ENCODE assay signal across 1 cellular context in genomic region chr3:99934984-99935797, GRCh38.
TF ChIP-seq lines count a peak whose summit lies in the region.

No MANE protein-coding gene starts in this region.

TF ChIP-seq in HepG2, 621 proteins besides CTCF, POLR2A, EP300 and RAD21 (continued from another document and continues in another):
- no peak for TF ChIP-seq ZNF207 (IDR thresholded peaks at IDR 0.05; ENCODE audit: borderline replicate concordance)
- peak; percentile 85; the same call in 1 of the 2 replicates for TF ChIP-seq NCOR1 (IDR thresholded peaks at IDR 0.05; ENCODE audit: borderline replicate concordance, low read length)
- no peak for TF ChIP-seq MEIS1 (CRISPR knock-in tag; IDR thresholded peaks at IDR 0.05; ENCODE audit: borderline replicate concordance)
- TF ChIP-seq FOXK1 (CRISPR knock-in tag; IDR thresholded peaks at IDR 0.05; ENCODE audit: borderline replicate concordance, low read depth), result no peak
- TF ChIP-seq ZNF335 (CRISPR knock-in tag; IDR thresholded peaks at IDR 0.05), result no peak
- 0 out of 2 replicates have a peak, but pooled peaks have one; percentile 18 for TF ChIP-seq ISL2 (CRISPR knock-in tag; IDR thresholded peaks at IDR 0.05)
- no peak for TF ChIP-seq RBM39 (IDR thresholded peaks at IDR 0.05; ENCODE audit: low read depth, low read length, poor library complexity, severe bottlenecking)
- TF ChIP-seq SRSF9 (IDR thresholded peaks at IDR 0.05; ENCODE audit: borderline replicate concordance, insufficient read depth, low read depth, low read length, poor library complexity, severe bottlenecking), result no peak
- TF ChIP-seq ZNF737 (CRISPR knock-in tag; IDR thresholded peaks at IDR 0.05; ENCODE audit: borderline replicate concordance), result no peak
- TF ChIP-seq PAX8 (CRISPR knock-in tag; IDR thresholded peaks at IDR 0.05; ENCODE audit: borderline replicate concordance), result no peak
- no peak for TF ChIP-seq ZNF350 (CRISPR knock-in tag; IDR thresholded peaks at IDR 0.05; ENCODE audit: borderline replicate concordance, low read depth)
- TF ChIP-seq ZNF891 (CRISPR knock-in tag; IDR thresholded peaks at IDR 0.05), result no peak
- TF ChIP-seq PHF8 (CRISPR knock-in tag; IDR thresholded peaks at IDR 0.05), result no peak
- TF ChIP-seq PBX3 (CRISPR knock-in tag; IDR thresholded peaks at IDR 0.05; ENCODE audit: borderline replicate concordance), result no peak
- TF ChIP-seq DNMT3B (CRISPR knock-in tag; conservative IDR thresholded peaks at IDR 0.05), result no peak
- no peak for TF ChIP-seq ARHGAP35 (CRISPR knock-in tag; IDR thresholded peaks at IDR 0.05; ENCODE audit: borderline replicate concordance)
- no peak for TF ChIP-seq ZNF543 (CRISPR knock-in tag; IDR thresholded peaks at IDR 0.05)
- no peak for TF ChIP-seq ZNF883 (CRISPR knock-in tag; IDR thresholded peaks at IDR 0.05; ENCODE audit: not compliant biosample characterization)
- TF ChIP-seq ZNF296 (CRISPR knock-in tag; conservative IDR thresholded peaks at IDR 0.05), result no peak
- no peak for TF ChIP-seq PTBP1 (IDR thresholded peaks at IDR 0.05; ENCODE audit: low read depth, low read length, poor library complexity, severe bottlenecking)
- no peak for TF ChIP-seq PAWR (CRISPR knock-in tag; IDR thresholded peaks at IDR 0.05; ENCODE audit: borderline replicate concordance)
- TF ChIP-seq, protein P1, sequence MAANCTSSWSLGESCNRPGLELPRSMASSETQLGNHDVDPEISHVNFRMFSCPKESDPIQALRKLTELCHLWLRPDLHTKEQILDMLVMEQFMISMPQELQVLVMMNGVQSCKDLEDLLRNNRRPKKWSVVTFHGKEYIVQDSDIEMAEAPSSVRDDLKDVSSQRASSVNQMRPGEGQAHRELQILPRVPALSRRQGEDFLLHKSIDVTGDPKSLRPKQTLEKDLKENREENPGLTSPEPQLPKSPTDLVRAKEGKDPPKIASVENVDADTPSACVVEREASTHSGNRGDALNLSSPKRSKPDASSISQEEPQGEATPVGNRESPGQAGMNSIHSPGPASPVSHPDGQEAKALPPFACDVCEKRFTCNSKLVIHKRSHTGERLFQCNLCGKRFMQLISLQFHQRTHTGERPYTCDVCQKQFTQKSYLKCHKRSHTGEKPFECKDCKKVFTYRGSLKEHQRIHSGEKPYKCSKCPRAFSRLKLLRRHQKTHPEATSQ (CRISPR knock-in tag; IDR thresholded peaks at IDR 0.05; ENCODE audit: borderline replicate concordance), result no peak
- TF ChIP-seq ZBTB43 (CRISPR knock-in tag; conservative IDR thresholded peaks at IDR 0.05), result no peak
- no peak for TF ChIP-seq CCAR2 (optimal IDR thresholded peaks at IDR 0.05; ENCODE audit: low read depth, low read length)
- TF ChIP-seq, protein P2, sequence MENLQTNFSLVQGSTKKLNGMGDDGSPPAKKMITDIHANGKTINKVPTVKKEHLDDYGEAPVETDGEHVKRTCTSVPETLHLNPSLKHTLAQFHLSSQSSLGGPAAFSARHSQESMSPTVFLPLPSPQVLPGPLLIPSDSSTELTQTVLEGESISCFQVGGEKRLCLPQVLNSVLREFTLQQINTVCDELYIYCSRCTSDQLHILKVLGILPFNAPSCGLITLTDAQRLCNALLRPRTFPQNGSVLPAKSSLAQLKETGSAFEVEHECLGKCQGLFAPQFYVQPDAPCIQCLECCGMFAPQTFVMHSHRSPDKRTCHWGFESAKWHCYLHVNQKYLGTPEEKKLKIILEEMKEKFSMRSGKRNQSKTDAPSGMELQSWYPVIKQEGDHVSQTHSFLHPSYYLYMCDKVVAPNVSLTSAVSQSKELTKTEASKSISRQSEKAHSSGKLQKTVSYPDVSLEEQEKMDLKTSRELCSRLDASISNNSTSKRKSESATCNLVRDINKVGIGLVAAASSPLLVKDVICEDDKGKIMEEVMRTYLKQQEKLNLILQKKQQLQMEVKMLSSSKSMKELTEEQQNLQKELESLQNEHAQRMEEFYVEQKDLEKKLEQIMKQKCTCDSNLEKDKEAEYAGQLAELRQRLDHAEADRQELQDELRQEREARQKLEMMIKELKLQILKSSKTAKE (CRISPR knock-in tag; IDR thresholded peaks at IDR 0.05; ENCODE audit: borderline replicate concordance), result no peak
- no peak for TF ChIP-seq NFIB (CRISPR knock-in tag; IDR thresholded peaks at IDR 0.05; ENCODE audit: borderline replicate concordance)
- TF ChIP-seq CEBPB (IDR thresholded peaks at IDR 0.05; ENCODE audit: borderline replicate concordance, low read depth, low read length), result no peak
- no peak for TF ChIP-seq XRCC5 (optimal IDR thresholded peaks at IDR 0.05; ENCODE audit: low read length)
- no peak for TF ChIP-seq HNRNPK (IDR thresholded peaks at IDR 0.05; ENCODE audit: low read depth, low read length, poor library complexity, severe bottlenecking)
- peak; percentile 91; the same call in 1 of the 2 replicates for TF ChIP-seq HOMEZ (CRISPR knock-in tag; IDR thresholded peaks at IDR 0.05; ENCODE audit: low read depth)
- no peak for TF ChIP-seq ZNF577 (CRISPR knock-in tag; IDR thresholded peaks at IDR 0.05; ENCODE audit: borderline replicate concordance, low read depth)
- TF ChIP-seq RARG (CRISPR knock-in tag; IDR thresholded peaks at IDR 0.05; ENCODE audit: low read depth), result no peak
- TF ChIP-seq FOXO1 (CRISPR knock-in tag; IDR thresholded peaks at IDR 0.05), result no peak
- TF ChIP-seq ZBTB37 (CRISPR knock-in tag; IDR thresholded peaks at IDR 0.05), result no peak
- TF ChIP-seq MYC (CRISPR knock-in tag; IDR thresholded peaks at IDR 0.05; ENCODE audit: borderline replicate concordance), result no peak
- no peak for TF ChIP-seq TAF15 (IDR thresholded peaks at IDR 0.05; ENCODE audit: low read depth, low read length, poor library complexity, severe bottlenecking)
- TF ChIP-seq ZNF792 (CRISPR knock-in tag; IDR thresholded peaks at IDR 0.05), result no peak
- TF ChIP-seq ZNF263 (CRISPR knock-in tag; IDR thresholded peaks at IDR 0.05), result no peak
- no peak for TF ChIP-seq CBFB (CRISPR knock-in tag; IDR thresholded peaks at IDR 0.05)
- no peak for TF ChIP-seq YEATS4 (CRISPR knock-in tag; IDR thresholded peaks at IDR 0.05; ENCODE audit: borderline replicate concordance)
- TF ChIP-seq ZNF224 (CRISPR knock-in tag; IDR thresholded peaks at IDR 0.05), result no peak
- no peak for TF ChIP-seq CREB1 (IDR thresholded peaks at IDR 0.05)
- peak; percentile 35; the same call in 1 of the 2 replicates for TF ChIP-seq CREB1 (CRISPR knock-in tag; IDR thresholded peaks at IDR 0.05)
- TF ChIP-seq, protein P3, sequence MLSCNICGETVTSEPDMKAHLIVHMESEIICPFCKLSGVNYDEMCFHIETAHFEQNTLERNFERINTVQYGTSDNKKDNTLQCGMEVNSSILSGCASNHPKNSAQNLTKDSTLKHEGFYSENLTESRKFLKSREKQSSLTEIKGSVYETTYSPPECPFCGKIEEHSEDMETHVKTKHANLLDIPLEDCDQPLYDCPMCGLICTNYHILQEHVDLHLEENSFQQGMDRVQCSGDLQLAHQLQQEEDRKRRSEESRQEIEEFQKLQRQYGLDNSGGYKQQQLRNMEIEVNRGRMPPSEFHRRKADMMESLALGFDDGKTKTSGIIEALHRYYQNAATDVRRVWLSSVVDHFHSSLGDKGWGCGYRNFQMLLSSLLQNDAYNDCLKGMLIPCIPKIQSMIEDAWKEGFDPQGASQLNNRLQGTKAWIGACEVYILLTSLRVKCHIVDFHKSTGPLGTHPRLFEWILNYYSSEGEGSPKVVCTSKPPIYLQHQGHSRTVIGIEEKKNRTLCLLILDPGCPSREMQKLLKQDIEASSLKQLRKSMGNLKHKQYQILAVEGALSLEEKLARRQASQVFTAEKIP (CRISPR knock-in tag; IDR thresholded peaks at IDR 0.05; ENCODE audit: borderline replicate concordance), result no peak
- no peak for TF ChIP-seq JUND (CRISPR knock-in tag; IDR thresholded peaks at IDR 0.05)
- no peak for TF ChIP-seq ZNF446 (CRISPR knock-in tag; IDR thresholded peaks at IDR 0.05)
- no peak for TF ChIP-seq ZNF704 (CRISPR knock-in tag; IDR thresholded peaks at IDR 0.05; ENCODE audit: borderline replicate concordance)
- TF ChIP-seq JDP2 (CRISPR knock-in tag; IDR thresholded peaks at IDR 0.05; ENCODE audit: borderline replicate concordance), result no peak
- TF ChIP-seq, protein P4, sequence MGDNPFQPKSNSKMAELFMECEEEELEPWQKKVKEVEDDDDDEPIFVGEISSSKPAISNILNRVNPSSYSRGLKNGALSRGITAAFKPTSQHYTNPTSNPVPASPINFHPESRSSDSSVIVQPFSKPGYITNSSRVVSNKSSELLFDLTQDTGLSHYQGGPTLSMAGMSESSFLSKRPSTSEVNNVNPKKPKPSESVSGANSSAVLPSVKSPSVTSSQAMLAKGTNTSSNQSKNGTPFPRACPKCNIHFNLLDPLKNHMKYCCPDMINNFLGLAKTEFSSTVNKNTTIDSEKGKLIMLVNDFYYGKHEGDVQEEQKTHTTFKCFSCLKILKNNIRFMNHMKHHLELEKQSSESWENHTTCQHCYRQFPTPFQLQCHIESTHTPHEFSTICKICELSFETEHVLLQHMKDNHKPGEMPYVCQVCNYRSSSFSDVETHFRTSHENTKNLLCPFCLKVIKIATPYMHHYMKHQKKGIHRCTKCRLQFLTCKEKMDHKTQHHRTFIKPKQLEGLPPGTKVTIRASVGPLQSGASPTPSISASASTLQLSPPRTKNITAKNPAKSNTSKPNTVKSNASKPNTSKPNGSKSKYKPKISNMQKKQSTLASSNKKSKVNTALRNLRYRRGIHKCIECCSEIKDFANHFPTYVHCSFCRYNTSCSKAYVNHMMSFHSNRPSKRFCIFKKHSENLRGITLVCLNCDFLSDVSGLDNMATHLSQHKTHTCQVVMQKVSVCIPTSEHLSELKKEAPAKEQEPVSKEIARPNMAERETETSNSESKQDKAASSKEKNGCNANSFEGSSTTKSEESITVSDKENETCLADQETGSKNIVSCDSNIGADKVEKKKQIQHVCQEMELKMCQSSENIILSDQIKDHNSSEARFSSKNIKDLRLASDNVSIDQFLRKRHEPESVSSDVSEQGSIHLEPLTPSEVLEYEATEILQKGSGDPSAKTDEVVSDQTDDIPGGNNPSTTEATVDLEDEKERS (CRISPR knock-in tag; IDR thresholded peaks at IDR 0.05), result no peak
- no peak for TF ChIP-seq ZNF362 (CRISPR knock-in tag; IDR thresholded peaks at IDR 0.05; ENCODE audit: borderline replicate concordance)
- TF ChIP-seq KDM4B (CRISPR knock-in tag; IDR thresholded peaks at IDR 0.05), result no peak
- no peak for TF ChIP-seq MXD1 (CRISPR knock-in tag; IDR thresholded peaks at IDR 0.05)
- TF ChIP-seq ZNF205 (CRISPR knock-in tag; IDR thresholded peaks at IDR 0.05), result no peak
